In the genomic region with DNA sequence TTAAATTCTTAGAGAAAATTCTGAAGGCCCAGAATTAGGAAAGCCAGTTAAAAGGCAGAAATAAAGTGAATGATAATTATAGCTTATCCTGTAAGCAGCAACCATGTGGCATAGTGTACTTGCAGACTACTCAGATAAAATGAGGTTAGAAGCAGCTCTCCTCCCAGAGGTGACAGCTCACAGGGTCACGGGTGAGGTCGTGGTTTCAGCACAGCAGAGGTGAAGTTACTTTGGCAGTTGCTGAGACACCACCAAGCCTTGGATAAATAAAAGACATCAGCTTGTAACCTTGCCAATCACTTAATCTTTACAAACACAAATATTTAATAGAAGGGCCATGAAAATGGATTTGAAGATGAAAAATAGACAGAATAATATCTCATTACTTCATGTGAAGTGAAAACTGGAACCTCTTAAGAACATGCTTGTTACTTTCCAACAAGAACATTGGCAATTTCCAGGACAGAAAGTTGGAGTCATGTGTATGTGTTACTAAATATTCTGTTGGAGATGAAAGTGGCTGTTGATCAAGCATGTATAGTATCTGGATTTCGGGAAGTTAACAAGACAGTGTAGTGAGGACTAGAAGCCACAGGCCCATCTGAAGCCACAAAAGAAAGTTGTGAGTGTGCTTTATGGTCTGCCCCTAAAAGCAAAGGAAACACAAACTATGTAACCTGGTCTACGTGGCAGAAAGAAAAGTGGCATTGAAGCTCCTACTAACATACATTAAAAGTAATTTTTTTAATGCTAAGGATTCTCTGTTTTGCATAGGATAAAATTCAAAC, we compare ENCODE assay signal across 9 cellular contexts.
DNase-seq lines count a peak whose midpoint lies in the region; ATAC-seq, FAIRE-seq and TF ChIP-seq lines count a peak whose summit lies in the region.
"Had no signal": no experiment of that assay in that cellular context is flagged by ENCODE, and none has a peak within 500 bp of the region (broad histone marks: within the 10 kb centered on the region; RNA-seq: fewer than 3 reads in every experiment).

No MANE protein-coding gene starts in this region.

- CTCF ChIA-PET in activated CD8-positive, alpha-beta T cell treated with anti-CD3 and anti-CD28 coated beads, Interleukin-2, amount 10 ng/mL, durations not matched to agents 7 days and 5 days (lab: Charles Lee): interaction anchor here (0.7 to 1.1 kb wide), 2 partner anchors 9 to 158 kb away, joined by 3 to 4 read pairs; no protein-coding TSS in a partner anchor

- TF ChIP-seq CTCF in D721Med (IDR thresholded peaks at IDR 0.05; ENCODE audit: insufficient read depth, missing control alignments): no peak

- H3K9me3 Mint-ChIP-seq in activated CD8-positive, alpha-beta T cell treated with anti-CD3 and anti-CD28 coated beads, Interleukin-2, amount 10 ng/mL, durations not matched to agents 7 days and 5 days (ENCODE audit: insufficient read depth): peaks cover 4% of the 10 kb centered on the region

- no peaks in the 10 kb centered on the region for H3K27me3 Mint-ChIP-seq in activated CD8-positive, alpha-beta T cell treated with anti-CD3 and anti-CD28 coated beads, Interleukin-2, amount 10 ng/mL, durations not matched to agents 7 days and 5 days (ENCODE audit: low read depth)

- ATAC-seq in activated CD8-positive, alpha-beta T cell treated with anti-CD3 and anti-CD28 coated beads, Interleukin-2, amount 10 ng/mL, durations not matched to agents 7 days and 5 days: peak; percentile 89
- no peak for ATAC-seq in HG02884 (IDR thresholded peaks at IDR 0.05; ENCODE audit: unreplicated experiment)

- peak overlapping the region; percentile 89 for H3K27ac Mint-ChIP-seq in activated CD8-positive, alpha-beta T cell treated with anti-CD3 and anti-CD28 coated beads, Interleukin-2, amount 10 ng/mL, durations not matched to agents 7 days and 5 days

- H3K4me1 Mint-ChIP-seq in activated CD8-positive, alpha-beta T cell treated with anti-CD3 and anti-CD28 coated beads, Interleukin-2, amount 10 ng/mL, durations not matched to agents 7 days and 5 days (ENCODE audit: low read depth): peaks cover 60% of the 10 kb centered on the region

- FAIRE-seq in D721Med (lab: Jason Lieb, UNC): no peak
- FAIRE-seq: bronchial epithelial cell had no signal

- POLR2A ChIA-PET in activated CD8-positive, alpha-beta T cell treated with anti-CD3 and anti-CD28 coated beads, Interleukin-2, amount 10 ng/mL, durations not matched to agents 7 days and 5 days (lab: Charles Lee): interaction anchor here (0.5 to 2.9 kb wide), 8 partner anchors 11 to 187 kb away, joined by 3 to 13 read pairs (median 3); partner anchors contain the start of gene ERCC6L2

- DNase-seq in SKM-1 treated with dmso at 0.1 percent for 144 hours (lab: John Stamatoyannopoulos, UW; ENCODE audit: unreplicated experiment) (peak; percentile 11), SKM-1 (lab: John Stamatoyannopoulos, UW; ENCODE audit: unreplicated experiment) (no peak), glomerular visceral epithelial cell (ENCODE audit: extremely low spot score) (peak; percentile 54), NCI-H226 (no peak), D721Med (ENCODE audit: insufficient read length, low spot score) (no peak)
- DNase-seq in activated CD8-positive, alpha-beta T cell treated with anti-CD3 and anti-CD28 coated beads, Interleukin-2, amount 10 ng/mL, durations not matched to agents 7 days and 5 days: peak; percentile 89
- DNase-seq in stimulated activated naive CD4-positive, alpha-beta T cell treated with Interleukin-2 at 50 U/mL for 16 hours (lab: John Stamatoyannopoulos, UW): peak; percentile 34

- peaks cover 26% of the 10 kb centered on the region for H3K36me3 Mint-ChIP-seq in activated CD8-positive, alpha-beta T cell treated with anti-CD3 and anti-CD28 coated beads, Interleukin-2, amount 10 ng/mL, durations not matched to agents 7 days and 5 days (ENCODE audit: low read depth)

- H3K4me3 Mint-ChIP-seq in activated CD8-positive, alpha-beta T cell treated with anti-CD3 and anti-CD28 coated beads, Interleukin-2, amount 10 ng/mL, durations not matched to agents 7 days and 5 days: peak overlapping the region; percentile 39

Comparison
In these comparisons a context has a peak if more than half of its experiments do, and no peak if none do; other contexts are left out.
1. DNase-seq: peak in SKM-1 treated with dmso at 0.1 percent for 144 hours (single experiment), activated CD8-positive, alpha-beta T cell treated with anti-CD3 and anti-CD28 coated beads, Interleukin-2, amount 10 ng/mL, durations not matched to agents 7 days and 5 days (single experiment), glomerular visceral epithelial cell (single experiment) and stimulated activated naive CD4-positive, alpha-beta T cell treated with Interleukin-2 at 50 U/mL for 16 hours (single experiment); none in SKM-1 (single experiment), NCI-H226 (single experiment) and D721Med (single experiment).